Comparison of ENCODE assay signal across 2 cellular contexts in genomic region chr18:59911600-59911999, GRCh38.
TF ChIP-seq lines count a peak whose summit lies in the region.

No MANE protein-coding gene starts in this region.

TF ChIP-seq in SK-N-SH treated with all-trans-retinoic acid at 6 μM for 48 hours, 23 proteins besides CTCF, POLR2A, EP300 and RAD21 (continued from another document):
- TF ChIP-seq CSRNP3 (CRISPR knock-in tag; IDR thresholded peaks at IDR 0.05): no peak

TF ChIP-seq in K562, 482 proteins besides CTCF, POLR2A, EP300 and RAD21 (continued from another document and continues in another):
- TF ChIP-seq, protein P1, sequence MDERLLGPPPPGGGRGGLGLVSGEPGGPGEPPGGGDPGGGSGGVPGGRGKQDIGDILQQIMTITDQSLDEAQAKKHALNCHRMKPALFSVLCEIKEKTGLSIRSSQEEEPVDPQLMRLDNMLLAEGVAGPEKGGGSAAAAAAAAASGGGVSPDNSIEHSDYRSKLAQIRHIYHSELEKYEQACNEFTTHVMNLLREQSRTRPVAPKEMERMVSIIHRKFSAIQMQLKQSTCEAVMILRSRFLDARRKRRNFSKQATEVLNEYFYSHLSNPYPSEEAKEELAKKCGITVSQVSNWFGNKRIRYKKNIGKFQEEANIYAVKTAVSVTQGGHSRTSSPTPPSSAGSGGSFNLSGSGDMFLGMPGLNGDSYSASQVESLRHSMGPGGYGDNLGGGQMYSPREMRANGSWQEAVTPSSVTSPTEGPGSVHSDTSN (CRISPR knock-in tag; IDR thresholded peaks at IDR 0.05; ENCODE audit: low read depth): 0 out of 2 replicates have a peak, but pooled peaks have one; percentile 10
- TF ChIP-seq, protein P1 (tag; conservative IDR thresholded peaks at IDR 0.05; ENCODE audit: low read depth): peak; percentile 72
- TF ChIP-seq NR2C1 (IDR thresholded peaks at IDR 0.05) (0 out of 2 replicates have a peak, but pooled peaks have one; percentile 16), NR2C1 (tag; IDR thresholded peaks at IDR 0.05) (peak; percentile 45; the same call in 1 of the 2 replicates), DDX20 (tag; IDR thresholded peaks at IDR 0.05; ENCODE audit: low read depth) (no peak), GABPA (tag; conservative IDR thresholded peaks at IDR 0.05; ENCODE audit: low read depth) (0 out of 2 replicates have a peak, but pooled peaks have one; percentile 8), RCOR1 (IDR thresholded peaks at IDR 0.05; ENCODE audit: borderline replicate concordance in 1 of 2, low read depth in 2 of 2, low read length in 2 of 2) (0 out of 4 replicates have a peak, but pooled peaks of 1 of the 2 experiments have one; percentile 29), EZH2 (IDR thresholded peaks at IDR 0.05; ENCODE audit: borderline replicate concordance, low read depth, low read length) (no peak), MEIS2 (IDR thresholded peaks at IDR 0.05; ENCODE audit: partially characterized antibody) (peak; percentile 73), SREBF2 (CRISPR knock-in tag; IDR thresholded peaks at IDR 0.05) (no peak), NR1H2 (CRISPR knock-in tag; IDR thresholded peaks at IDR 0.05) (no peak), MTA1 (IDR thresholded peaks at IDR 0.05; ENCODE audit: borderline replicate concordance) (no peak; the same call in 1 of the 2 replicates), SMC3 (conservative IDR thresholded peaks at IDR 0.05; ENCODE audit: insufficient read depth, low read depth, low read length) (no peak), ZNF589 (CRISPR knock-in tag; IDR thresholded peaks at IDR 0.05; ENCODE audit: low read depth) (no peak), SETDB1 (IDR thresholded peaks at IDR 0.05; ENCODE audit: low read length) (no peak), HDGF (IDR thresholded peaks at IDR 0.05) (no peak), ETV1 (tag; conservative IDR thresholded peaks at IDR 0.05; ENCODE audit: low read depth) (no peak), FUS (optimal IDR thresholded peaks at IDR 0.05; ENCODE audit: low read depth, low read length) (no peak), YBX1 (IDR thresholded peaks at IDR 0.05) (no peak), NFRKB (IDR thresholded peaks at IDR 0.05; ENCODE audit: low read depth) (no peak), ZNF586 (CRISPR knock-in tag; conservative IDR thresholded peaks at IDR 0.05) (no peak), ZEB2 (IDR thresholded peaks at IDR 0.05) (peak; percentile 68; the same call in 1 of the 2 replicates), KDM2B (CRISPR knock-in tag; IDR thresholded peaks at IDR 0.05) (no peak), FOXM1 (IDR thresholded peaks at IDR 0.05; ENCODE audit: low read depth) (no peak), FOXM1 (CRISPR knock-in tag; IDR thresholded peaks at IDR 0.05; ENCODE audit: low read depth) (no peak), MEF2D (tag; conservative IDR thresholded peaks at IDR 0.05; ENCODE audit: low read depth) (0 out of 2 replicates have a peak, but pooled peaks have one; percentile 28), PHB (CRISPR knock-in tag; IDR thresholded peaks at IDR 0.05) (no peak), ZKSCAN1 (IDR thresholded peaks at IDR 0.05; ENCODE audit: low read depth, low read length) (no peak), ZNF785 (CRISPR knock-in tag; IDR thresholded peaks at IDR 0.05) (no peak), ARID4B (CRISPR knock-in tag; IDR thresholded peaks at IDR 0.05) (no peak), NR2C2 (CRISPR knock-in tag; IDR thresholded peaks at IDR 0.05) (no peak), NR2C2 (tag; IDR thresholded peaks at IDR 0.05) (peak; percentile 75), THRAP3 (IDR thresholded peaks at IDR 0.05; ENCODE audit: borderline replicate concordance) (no peak), ZNF175 (CRISPR knock-in tag; IDR thresholded peaks at IDR 0.05; ENCODE audit: low read depth) (no peak), JUND (IDR thresholded peaks at IDR 0.05; ENCODE audit: borderline replicate concordance, low read depth, low read length) (peak; percentile 46; the same call in 1 of the 2 replicates), JUND (tag; IDR thresholded peaks at IDR 0.05; ENCODE audit: borderline replicate concordance, low read depth, low read length) (peak; percentile 58; the same call in 1 of the 3 replicates), MTA2 (IDR thresholded peaks at IDR 0.05; ENCODE audit: low read depth) (no peak), ZSCAN32 (CRISPR knock-in tag; IDR thresholded peaks at IDR 0.05) (0 out of 2 replicates have a peak, but pooled peaks have one; percentile 24), PHF8 (IDR thresholded peaks at IDR 0.05; ENCODE audit: borderline replicate concordance, low read length) (no peak), TAF7 (tag; IDR thresholded peaks at IDR 0.05) (no peak)
- TF ChIP-seq, protein P2, sequence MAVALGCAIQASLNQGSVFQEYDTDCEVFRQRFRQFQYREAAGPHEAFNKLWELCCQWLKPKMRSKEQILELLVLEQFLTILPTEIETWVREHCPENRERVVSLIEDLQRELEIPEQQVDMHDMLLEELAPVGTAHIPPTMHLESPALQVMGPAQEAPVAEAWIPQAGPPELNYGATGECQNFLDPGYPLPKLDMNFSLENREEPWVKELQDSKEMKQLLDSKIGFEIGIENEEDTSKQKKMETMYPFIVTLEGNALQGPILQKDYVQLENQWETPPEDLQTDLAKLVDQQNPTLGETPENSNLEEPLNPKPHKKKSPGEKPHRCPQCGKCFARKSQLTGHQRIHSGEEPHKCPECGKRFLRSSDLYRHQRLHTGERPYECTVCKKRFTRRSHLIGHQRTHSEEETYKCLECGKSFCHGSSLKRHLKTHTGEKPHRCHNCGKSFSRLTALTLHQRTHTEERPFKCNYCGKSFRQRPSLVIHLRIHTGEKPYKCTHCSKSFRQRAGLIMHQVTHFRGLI (CRISPR knock-in tag; IDR thresholded peaks at IDR 0.05): no peak
- TF ChIP-seq, protein P3, sequence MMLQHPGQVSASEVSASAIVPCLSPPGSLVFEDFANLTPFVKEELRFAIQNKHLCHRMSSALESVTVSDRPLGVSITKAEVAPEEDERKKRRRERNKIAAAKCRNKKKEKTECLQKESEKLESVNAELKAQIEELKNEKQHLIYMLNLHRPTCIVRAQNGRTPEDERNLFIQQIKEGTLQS (IDR thresholded peaks at IDR 0.05): peak; percentile 87
- TF ChIP-seq, protein P3 (CRISPR knock-in tag; conservative IDR thresholded peaks at IDR 0.05): no peak
- TF ChIP-seq, protein P4, sequence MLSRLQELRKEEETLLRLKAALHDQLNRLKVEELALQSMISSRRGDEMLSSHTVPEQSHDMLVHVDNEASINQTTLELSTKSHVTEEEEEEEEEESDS (CRISPR knock-in tag; IDR thresholded peaks at IDR 0.05): no peak
- TF ChIP-seq, protein P5, sequence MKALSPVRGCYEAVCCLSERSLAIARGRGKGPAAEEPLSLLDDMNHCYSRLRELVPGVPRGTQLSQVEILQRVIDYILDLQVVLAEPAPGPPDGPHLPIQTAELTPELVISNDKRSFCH (CRISPR knock-in tag; IDR thresholded peaks at IDR 0.05): no peak
- TF ChIP-seq, protein P5 (tag; IDR thresholded peaks at IDR 0.05): peak; percentile 96
- TF ChIP-seq, protein P6, sequence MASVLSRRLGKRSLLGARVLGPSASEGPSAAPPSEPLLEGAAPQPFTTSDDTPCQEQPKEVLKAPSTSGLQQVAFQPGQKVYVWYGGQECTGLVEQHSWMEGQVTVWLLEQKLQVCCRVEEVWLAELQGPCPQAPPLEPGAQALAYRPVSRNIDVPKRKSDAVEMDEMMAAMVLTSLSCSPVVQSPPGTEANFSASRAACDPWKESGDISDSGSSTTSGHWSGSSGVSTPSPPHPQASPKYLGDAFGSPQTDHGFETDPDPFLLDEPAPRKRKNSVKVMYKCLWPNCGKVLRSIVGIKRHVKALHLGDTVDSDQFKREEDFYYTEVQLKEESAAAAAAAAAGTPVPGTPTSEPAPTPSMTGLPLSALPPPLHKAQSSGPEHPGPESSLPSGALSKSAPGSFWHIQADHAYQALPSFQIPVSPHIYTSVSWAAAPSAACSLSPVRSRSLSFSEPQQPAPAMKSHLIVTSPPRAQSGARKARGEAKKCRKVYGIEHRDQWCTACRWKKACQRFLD (CRISPR knock-in tag; IDR thresholded peaks at IDR 0.05): no peak
- TF ChIP-seq, protein P7, sequence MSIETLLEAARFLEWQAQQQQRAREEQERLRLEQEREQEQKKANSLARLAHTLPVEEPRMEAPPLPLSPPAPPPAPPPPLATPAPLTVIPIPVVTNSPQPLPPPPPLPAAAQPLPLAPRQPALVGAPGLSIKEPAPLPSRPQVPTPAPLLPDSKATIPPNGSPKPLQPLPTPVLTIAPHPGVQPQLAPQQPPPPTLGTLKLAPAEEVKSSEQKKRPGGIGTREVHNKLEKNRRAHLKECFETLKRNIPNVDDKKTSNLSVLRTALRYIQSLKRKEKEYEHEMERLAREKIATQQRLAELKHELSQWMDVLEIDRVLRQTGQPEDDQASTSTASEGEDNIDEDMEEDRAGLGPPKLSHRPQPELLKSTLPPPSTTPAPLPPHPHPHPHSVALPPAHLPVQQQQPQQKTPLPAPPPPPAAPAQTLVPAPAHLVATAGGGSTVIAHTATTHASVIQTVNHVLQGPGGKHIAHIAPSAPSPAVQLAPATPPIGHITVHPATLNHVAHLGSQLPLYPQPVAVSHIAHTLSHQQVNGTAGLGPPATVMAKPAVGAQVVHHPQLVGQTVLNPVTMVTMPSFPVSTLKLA (conservative IDR thresholded peaks at IDR 0.05): no peak
- TF ChIP-seq, protein P8, sequence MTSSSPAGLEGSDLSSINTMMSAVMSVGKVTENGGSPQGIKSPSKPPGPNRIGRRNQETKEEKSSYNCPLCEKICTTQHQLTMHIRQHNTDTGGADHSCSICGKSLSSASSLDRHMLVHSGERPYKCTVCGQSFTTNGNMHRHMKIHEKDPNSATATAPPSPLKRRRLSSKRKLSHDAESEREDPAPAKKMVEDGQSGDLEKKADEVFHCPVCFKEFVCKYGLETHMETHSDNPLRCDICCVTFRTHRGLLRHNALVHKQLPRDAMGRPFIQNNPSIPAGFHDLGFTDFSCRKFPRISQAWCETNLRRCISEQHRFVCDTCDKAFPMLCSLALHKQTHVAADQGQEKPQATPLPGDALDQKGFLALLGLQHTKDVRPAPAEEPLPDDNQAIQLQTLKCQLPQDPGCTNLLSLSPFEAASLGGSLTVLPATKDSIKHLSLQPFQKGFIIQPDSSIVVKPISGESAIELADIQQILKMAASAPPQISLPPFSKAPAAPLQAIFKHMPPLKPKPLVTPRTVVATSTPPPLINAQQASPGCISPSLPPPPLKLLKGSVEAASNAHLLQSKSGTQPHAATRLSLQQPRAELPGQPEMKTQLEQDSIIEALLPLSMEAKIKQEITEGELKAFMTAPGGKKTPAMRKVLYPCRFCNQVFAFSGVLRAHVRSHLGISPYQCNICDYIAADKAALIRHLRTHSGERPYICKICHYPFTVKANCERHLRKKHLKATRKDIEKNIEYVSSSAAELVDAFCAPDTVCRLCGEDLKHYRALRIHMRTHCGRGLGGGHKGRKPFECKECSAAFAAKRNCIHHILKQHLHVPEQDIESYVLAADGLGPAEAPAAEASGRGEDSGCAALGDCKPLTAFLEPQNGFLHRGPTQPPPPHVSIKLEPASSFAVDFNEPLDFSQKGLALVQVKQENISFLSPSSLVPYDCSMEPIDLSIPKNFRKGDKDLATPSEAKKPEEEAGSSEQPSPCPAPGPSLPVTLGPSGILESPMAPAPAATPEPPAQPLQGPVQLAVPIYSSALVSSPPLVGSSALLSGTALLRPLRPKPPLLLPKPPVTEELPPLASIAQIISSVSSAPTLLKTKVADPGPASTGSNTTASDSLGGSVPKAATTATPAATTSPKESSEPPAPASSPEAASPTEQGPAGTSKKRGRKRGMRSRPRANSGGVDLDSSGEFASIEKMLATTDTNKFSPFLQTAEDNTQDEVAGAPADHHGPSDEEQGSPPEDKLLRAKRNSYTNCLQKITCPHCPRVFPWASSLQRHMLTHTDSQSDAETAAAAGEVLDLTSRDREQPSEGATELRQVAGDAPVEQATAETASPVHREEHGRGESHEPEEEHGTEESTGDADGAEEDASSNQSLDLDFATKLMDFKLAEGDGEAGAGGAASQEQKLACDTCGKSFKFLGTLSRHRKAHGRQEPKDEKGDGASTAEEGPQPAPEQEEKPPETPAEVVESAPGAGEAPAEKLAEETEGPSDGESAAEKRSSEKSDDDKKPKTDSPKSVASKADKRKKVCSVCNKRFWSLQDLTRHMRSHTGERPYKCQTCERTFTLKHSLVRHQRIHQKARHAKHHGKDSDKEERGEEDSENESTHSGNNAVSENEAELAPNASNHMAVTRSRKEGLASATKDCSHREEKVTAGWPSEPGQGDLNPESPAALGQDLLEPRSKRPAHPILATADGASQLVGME (CRISPR knock-in tag; IDR thresholded peaks at IDR 0.05): no peak
